23 cellular contexts compared by ENCODE assay signal in genomic region chr3:156434921-156435320, GRCh38.
DNase-seq lines count a peak whose midpoint lies in the region; ATAC-seq and TF ChIP-seq lines count a peak whose summit lies in the region.
"Had no signal": no experiment of that assay in that cellular context is flagged by ENCODE, and none has a peak within 500 bp of the region (broad histone marks: within the 10 kb centered on the region; RNA-seq: fewer than 3 reads in every experiment).

No MANE protein-coding gene starts in this region.

- H3K9me2 ChIP-seq in GM23338 (ENCODE audit: insufficient read depth) (no peaks in the 10 kb centered on the region; the same call in 1 of the 2 replicates), PC-9 (ENCODE audit: insufficient read depth) (no peaks in the 10 kb centered on the region)

- CTCF ChIA-PET in PC-9 (lab: Charles Lee): no interaction called here

- H3K4me3 Mint-ChIP-seq in GM23338: no peak overlapping the region
- H3K4me3 Mint-ChIP-seq in effector memory CD8-positive, alpha-beta T cell: no peak overlapping the region
- H3K4me3 Mint-ChIP-seq: CD14-positive monocyte; CD4-positive, alpha-beta T cell; CD8-positive, alpha-beta memory T cell; HFFc6 had no signal

- H3K27ac ChIP-seq in GM23338 (ENCODE audit: low read depth) (no peak overlapping the region), PC-9 (no peak overlapping the region), foreskin keratinocyte (peak overlapping the region; percentile 84), heart right ventricle (no peak overlapping the region)
- H3K27ac ChIP-seq: A549; BLaER1 treated with 17β-estradiol and CSF1 and Interleukin-3, amounts not matched to agents 10 nM and 100 nM had no signal

- 73 to 78% methylated on average over 3 of the region's 3 CpGs for WGBS in heart right ventricle, 2 donors

- no peak for TF ChIP-seq CTCF in GM23338 (conservative IDR thresholded peaks at IDR 0.05; ENCODE audit: low read depth in 2 of 2)
- TF ChIP-seq CTCF in PC-9 (conservative IDR thresholded peaks at IDR 0.05): no peak
- TF ChIP-seq CTCF in foreskin keratinocyte (conservative IDR thresholded peaks at IDR 0.05): no peak
- no peak for TF ChIP-seq CTCF in heart right ventricle (IDR thresholded peaks at IDR 0.05)

- peaks cover 3% of the 10 kb centered on the region for H3K27me3 Mint-ChIP-seq in GM23338 (ENCODE audit: insufficient read depth, low read depth, poor library complexity)
- H3K27me3 Mint-ChIP-seq in effector memory CD8-positive, alpha-beta T cell: peaks cover 30 to 32% of the 10 kb centered on the region in 2 donors

- H3K9me3 Mint-ChIP-seq in GM23338: no peaks in the 10 kb centered on the region
- H3K9me3 Mint-ChIP-seq in effector memory CD8-positive, alpha-beta T cell: no peaks in the 10 kb centered on the region
- H3K9me3 Mint-ChIP-seq: CD4-positive, alpha-beta T cell; HFFc6 had no signal

- no peak for ATAC-seq in GM23338
- peak; percentile 17 for ATAC-seq in effector memory CD8-positive, alpha-beta T cell (replicated peaks)
- ATAC-seq in foreskin keratinocyte: peak; percentile 36
- ATAC-seq in HG02885 (IDR thresholded peaks at IDR 0.05; ENCODE audit: poor library complexity, unreplicated experiment): no peak
- no peak for ATAC-seq in heart right ventricle
- ATAC-seq in HG02678 (IDR thresholded peaks at IDR 0.05; ENCODE audit: unreplicated experiment): no peak
- ATAC-seq: A549 had no signal

- BruUV-seq in PC-9 (replicated peaks; lab: Mats Ljungman, UMichigan): no TSS peak

- no peaks in the 10 kb centered on the region for H3K4me1 Mint-ChIP-seq in GM23338
- H3K4me1 Mint-ChIP-seq in effector memory CD8-positive, alpha-beta T cell (ENCODE audit: low read depth in 2 of 2): peaks cover 0 to 2% of the 10 kb centered on the region in 2 donors
- H3K4me1 Mint-ChIP-seq: CD14-positive monocyte; CD8-positive, alpha-beta memory T cell had no signal

- H2AFZ ChIP-seq in GM23338 (0 out of 2 replicates have a peak overlapping the region, but pooled peaks have one; percentile 7), PC-9 (peak overlapping the region; percentile 68; the same call in 1 of the 2 replicates)

- no peak overlapping the region for H3K27ac Mint-ChIP-seq in GM23338
- no peak overlapping the region for H3K27ac Mint-ChIP-seq in effector memory CD8-positive, alpha-beta T cell
- H3K27ac Mint-ChIP-seq: CD14-positive monocyte; CD4-positive, alpha-beta T cell; HFFc6 had no signal

- H3K27me3 ChIP-seq in GM23338 (ENCODE audit: insufficient read depth) (no peaks in the 10 kb centered on the region), PC-9 (ENCODE audit: insufficient read depth, low read depth) (no peaks in the 10 kb centered on the region), foreskin keratinocyte (no peaks in the 10 kb centered on the region), heart right ventricle (no peaks in the 10 kb centered on the region)
- H3K27me3 ChIP-seq: BE2C; BLaER1 treated with 17β-estradiol and CSF1 and Interleukin-3, amounts not matched to agents 10 nM and 100 nM had no signal

- POLR2A ChIA-PET in PC-9 (lab: Charles Lee; ENCODE audit: unreplicated experiment): no interaction called here

- H3F3A ChIP-seq in GM23338 (replicated peaks; ENCODE audit: low read depth) (no peaks in the 10 kb centered on the region), PC-9 (ENCODE audit: insufficient read depth, low read depth) (no peaks in the 10 kb centered on the region)

- H3K4me3 ChIP-seq in GM23338 (no peak overlapping the region), PC-9 (no peak overlapping the region), heart right ventricle (no peak overlapping the region)
- H3K4me3 ChIP-seq: A549; BLaER1 treated with 17β-estradiol and CSF1 and Interleukin-3, amounts not matched to agents 10 nM and 100 nM; HAP-1 had no signal

- intact Hi-C loops in PC-9 (cut with micrococcal nuclease; ENCODE audit: unreplicated experiment) (no loop called here), heart right ventricle (cut with DNase I) (no loop called here)

- H3K79me2 ChIP-seq in GM23338 (replicated peaks; ENCODE audit: insufficient read depth): no peaks in the 10 kb centered on the region
- H3K79me2 ChIP-seq in PC-9 (ENCODE audit: low read depth): no peaks in the 10 kb centered on the region

- H4K20me1 ChIP-seq in GM23338 (replicated peaks; ENCODE audit: insufficient read depth): no peaks in the 10 kb centered on the region
- H4K20me1 ChIP-seq in PC-9 (ENCODE audit: insufficient read depth): no peaks in the 10 kb centered on the region
- H4K20me1 ChIP-seq: BLaER1 treated with 17β-estradiol and CSF1 and Interleukin-3, amounts not matched to agents 10 nM and 100 nM had no signal

- H3K36me3 ChIP-seq in GM23338 (ENCODE audit: insufficient read depth) (no peaks in the 10 kb centered on the region), PC-9 (ENCODE audit: low read depth) (no peaks in the 10 kb centered on the region), heart right ventricle (no peaks in the 10 kb centered on the region)
- H3K36me3 ChIP-seq: BE2C; BLaER1 treated with 17β-estradiol and CSF1 and Interleukin-3, amounts not matched to agents 10 nM and 100 nM; HAP-1 had no signal

- H3K9me3 ChIP-seq in PC-9 (ENCODE audit: insufficient read depth, low read depth) (no peaks in the 10 kb centered on the region), heart right ventricle (peaks cover 0 to 7% (median 0%) of the 10 kb centered on the region in 11 donors)
- H3K9me3 ChIP-seq: A549, BE2C, HAP-1 had no signal

- H3K4me2 ChIP-seq in GM23338: no peak overlapping the region
- H3K4me2 ChIP-seq in PC-9: no peak overlapping the region
- H3K4me2 ChIP-seq: A549; BLaER1 treated with 17β-estradiol and CSF1 and Interleukin-3, amounts not matched to agents 10 nM and 100 nM had no signal

- DNase-seq in GM23338 (ENCODE audit: low spot score) (no peak), PC-9 (no peak), foreskin keratinocyte (peak; percentile 73 to 90), heart right ventricle (no peak)
- DNase-seq in effector memory CD8-positive, alpha-beta T cell: no peak
- DNase-seq: 8988T; ACHN; AML-193; BE2C; Calu3; CD4-positive, alpha-beta T cell; CD8-positive, alpha-beta memory T cell; DMS53; DMS79 treated with DMSO at 0.1 percent for 48 hours; GF-D8; GOT3; HFFc6 had no signal

- H3K4me1 ChIP-seq in GM23338 (ENCODE audit: insufficient read depth) (no peaks in the 10 kb centered on the region), PC-9 (replicated peaks; ENCODE audit: insufficient read depth) (no peaks in the 10 kb centered on the region), foreskin keratinocyte (peaks cover 40% of the 10 kb centered on the region), heart right ventricle (peaks cover 0 to 8% (median 0%) of the 10 kb centered on the region in 9 donors)
- H3K4me1 ChIP-seq: A549; BLaER1 treated with 17β-estradiol and CSF1 and Interleukin-3, amounts not matched to agents 10 nM and 100 nM; HAP-1 had no signal

- H3K36me3 Mint-ChIP-seq in GM23338 (ENCODE audit: low read depth): no peaks in the 10 kb centered on the region
- H3K36me3 Mint-ChIP-seq in effector memory CD8-positive, alpha-beta T cell (ENCODE audit: insufficient read depth): no peaks in the 10 kb centered on the region
- H3K36me3 Mint-ChIP-seq: CD14-positive monocyte; CD8-positive, alpha-beta memory T cell had no signal

Comparison
In these comparisons a context has a peak if more than half of its experiments do, and no peak if none do; other contexts are left out.
1. ATAC-seq: peak in effector memory CD8-positive, alpha-beta T cell (single experiment) and foreskin keratinocyte (single experiment); none in GM23338 (single experiment), HG02885 (single experiment), heart right ventricle (0 of 8) and HG02678 (single experiment).
2. DNase-seq: peak in foreskin keratinocyte (2 of 2); none in GM23338 (single experiment), PC-9 (0 of 2), effector memory CD8-positive, alpha-beta T cell (0 of 3) and heart right ventricle (0 of 2).